In genomic region chr18:26397019-26397418, GRCh38 we compare ENCODE assay signal across 34 cellular contexts.
DNase-seq lines count a peak whose midpoint lies in the region; ATAC-seq, FAIRE-seq and TF ChIP-seq lines count a peak whose summit lies in the region.
"Had no signal": no experiment of that assay in that cellular context is flagged by ENCODE, and none has a peak within 500 bp of the region (broad histone marks: within the 10 kb centered on the region; RNA-seq: fewer than 3 reads in every experiment).

No MANE protein-coding gene starts in this region.

- no peak overlapping the region for H3K4me3 Mint-ChIP-seq in activated T-helper 1 cell treated with anti-CD3 and anti-CD28 coated beads, Interleukin-12 subunit alpha, Interleukin-12 subunit beta, Interleukin-2, Interleukin-4 antibody, amounts not matched to agents 30 ng/mL and 10 ng/mL and 1 ng/mL, durations not matched to agents 14 hours and 24 hours and 36 hours
- H3K4me3 Mint-ChIP-seq: activated CD4-positive, alpha-beta memory T cell treated with anti-CD3 and anti-CD28 coated beads for 36 hours; activated naive CD4-positive, alpha-beta T cell treated with anti-CD3 and anti-CD28 coated beads for 36 hours; CD4-positive, CD25-positive, alpha-beta regulatory T cell; T-helper 2 cell treated with Interferon-gamma antibody and Interleukin-4, amounts not matched to agents 5 μg/mL and 100 μg/mL, for 36 hours had no signal

- FAIRE-seq in GM12891 (lab: Jason Lieb, UNC): peak; percentile 43
- FAIRE-seq: A549, endometrium, kidney had no signal

- ATAC-seq in GM18909 (IDR thresholded peaks at IDR 0.05; ENCODE audit: poor library complexity, unreplicated experiment) (peak; percentile 38), HG02798 (IDR thresholded peaks at IDR 0.05; ENCODE audit: poor library complexity, unreplicated experiment) (peak; percentile 52), HG03558 (IDR thresholded peaks at IDR 0.05; ENCODE audit: extremely low read depth, unreplicated experiment) (peak; percentile 52), GM21737 (IDR thresholded peaks at IDR 0.05; ENCODE audit: unreplicated experiment) (no peak)
- ATAC-seq: A549; body of pancreas; foreskin keratinocyte; left ventricle myocardium superior; right cardiac atrium; stimulated activated naive CD8-positive, alpha-beta T cell treated with anti-CD3 and anti-CD28 coated beads, Interleukin-15, Interleukin-2, amounts not matched to agents 100 U/mL and 50 U/mL, for 24 hours had no signal

- no peaks in the 10 kb centered on the region for H3K27me3 Mint-ChIP-seq in activated T-helper 1 cell treated with anti-CD3 and anti-CD28 coated beads, Interleukin-12 subunit alpha, Interleukin-12 subunit beta, Interleukin-2, Interleukin-4 antibody, amounts not matched to agents 30 ng/mL and 10 ng/mL and 1 ng/mL, durations not matched to agents 14 hours and 24 hours and 36 hours (ENCODE audit: insufficient read depth)
- H3K27me3 Mint-ChIP-seq: activated CD4-positive, alpha-beta memory T cell treated with anti-CD3 and anti-CD28 coated beads for 36 hours; CD4-positive, CD25-positive, alpha-beta regulatory T cell had no signal

- no peaks in the 10 kb centered on the region for H3K4me1 Mint-ChIP-seq in activated T-helper 1 cell treated with anti-CD3 and anti-CD28 coated beads, Interleukin-12 subunit alpha, Interleukin-12 subunit beta, Interleukin-2, Interleukin-4 antibody, amounts not matched to agents 30 ng/mL and 10 ng/mL and 1 ng/mL, durations not matched to agents 14 hours and 24 hours and 36 hours (ENCODE audit: low read depth)
- H3K4me1 Mint-ChIP-seq: CD4-positive, CD25-positive, alpha-beta regulatory T cell had no signal

- no peak for TF ChIP-seq POLR2A in GM12891 (IDR thresholded peaks at IDR 0.05; ENCODE audit: low read depth, low read length)

- intact Hi-C loops in activated T-helper 1 cell treated with anti-CD3 and anti-CD28 coated beads, Interleukin-12 subunit alpha, Interleukin-12 subunit beta, Interleukin-2, Interleukin-4 antibody, amounts not matched to agents 30 ng/mL and 10 ng/mL and 1 ng/mL, durations not matched to agents 14 hours and 24 hours and 36 hours (cut with micrococcal nuclease): no loop called here

- no peak for DNase-seq in GM12891 (ENCODE audit: insufficient read length, low spot score)
- DNase-seq in activated naive CD4-positive, alpha-beta T cell treated with Interleukin-2 at 50 U/mL for 16 hours: no peak
- no peak for DNase-seq in mucosa of gallbladder (ENCODE audit: low spot score)
- DNase-seq in activated T-helper 1 cell treated with anti-CD3 and anti-CD28 coated beads, Interleukin-12 subunit alpha, Interleukin-12 subunit beta, Interleukin-2, Interleukin-4 antibody, amounts not matched to agents 30 ng/mL and 10 ng/mL and 1 ng/mL, durations not matched to agents 14 hours and 24 hours and 36 hours (ENCODE audit: low spot score): no peak
- DNase-seq: activated CD4-positive, alpha-beta memory T cell treated with anti-CD3 and anti-CD28 coated beads for 36 hours; activated CD4-positive, CD25-positive, alpha-beta regulatory T cell treated with anti-CD3 and anti-CD28 coated beads, Interleukin-2, amount 50 U/mL, for 72 hours; activated CD8-positive, alpha-beta memory T cell treated with anti-CD3 and anti-CD28 coated beads, Interleukin-2, amount 50 U/mL, for 4 hours; activated naive CD4-positive, alpha-beta T cell treated with anti-CD3 and anti-CD28 coated beads for 36 hours; body of pancreas; Calu3; CD4-positive, CD25-positive, alpha-beta regulatory T cell; cerebellar nuclear complex; dermis blood vessel endothelial cell; DND-41; esophagus squamous epithelium; foreskin keratinocyte; GF-D8; head of caudate nucleus; KBM-7; kidney; left ventricle myocardium superior; NCI-H1092; NCI-H1694 treated with DMSO at 0.1 percent for 48 hours; NCI-H446 treated with DMSO at 0.1 percent for 48 hours; NCI-H82; right cardiac atrium; stimulated activated naive CD8-positive, alpha-beta T cell treated with anti-CD3 and anti-CD28 coated beads, Interleukin-15, Interleukin-2, amounts not matched to agents 100 U/mL and 50 U/mL, for 24 hours had no signal

- no peaks in the 10 kb centered on the region for H3K36me3 Mint-ChIP-seq in activated T-helper 1 cell treated with anti-CD3 and anti-CD28 coated beads, Interleukin-12 subunit alpha, Interleukin-12 subunit beta, Interleukin-2, Interleukin-4 antibody, amounts not matched to agents 30 ng/mL and 10 ng/mL and 1 ng/mL, durations not matched to agents 14 hours and 24 hours and 36 hours (ENCODE audit: low read depth)
- H3K36me3 Mint-ChIP-seq: activated CD4-positive, alpha-beta memory T cell treated with anti-CD3 and anti-CD28 coated beads for 36 hours; CD4-positive, CD25-positive, alpha-beta regulatory T cell had no signal

- no peaks in the 10 kb centered on the region for H3K9me3 Mint-ChIP-seq in activated T-helper 1 cell treated with anti-CD3 and anti-CD28 coated beads, Interleukin-12 subunit alpha, Interleukin-12 subunit beta, Interleukin-2, Interleukin-4 antibody, amounts not matched to agents 30 ng/mL and 10 ng/mL and 1 ng/mL, durations not matched to agents 14 hours and 24 hours and 36 hours
- H3K9me3 Mint-ChIP-seq: activated CD4-positive, alpha-beta memory T cell treated with anti-CD3 and anti-CD28 coated beads for 36 hours; activated naive CD4-positive, alpha-beta T cell treated with anti-CD3 and anti-CD28 coated beads for 36 hours; CD4-positive, CD25-positive, alpha-beta regulatory T cell; T-helper 2 cell treated with Interferon-gamma antibody and Interleukin-4, amounts not matched to agents 5 μg/mL and 100 μg/mL, for 36 hours had no signal

- H3K27ac Mint-ChIP-seq in activated T-helper 1 cell treated with anti-CD3 and anti-CD28 coated beads, Interleukin-12 subunit alpha, Interleukin-12 subunit beta, Interleukin-2, Interleukin-4 antibody, amounts not matched to agents 30 ng/mL and 10 ng/mL and 1 ng/mL, durations not matched to agents 14 hours and 24 hours and 36 hours: no peak overlapping the region
- H3K27ac Mint-ChIP-seq: activated CD4-positive, alpha-beta memory T cell treated with anti-CD3 and anti-CD28 coated beads for 36 hours; activated naive CD4-positive, alpha-beta T cell treated with anti-CD3 and anti-CD28 coated beads for 36 hours; CD4-positive, CD25-positive, alpha-beta regulatory T cell; T-helper 2 cell treated with Interferon-gamma antibody and Interleukin-4, amounts not matched to agents 5 μg/mL and 100 μg/mL, for 36 hours had no signal

TF ChIP-seq in GM12891, 5 proteins besides CTCF, POLR2A, EP300 and RAD21:
- TF ChIP-seq PAX5 (IDR thresholded peaks at IDR 0.05; ENCODE audit: insufficient read depth, low read length, severe bottlenecking): no peak
- TF ChIP-seq POLR2AphosphoS5 (IDR thresholded peaks at IDR 0.05; ENCODE audit: low read depth, low read length): no peak
- no peak for TF ChIP-seq POU2F2 (IDR thresholded peaks at IDR 0.05; ENCODE audit: low read depth, low read length)
- no peak for TF ChIP-seq TAF1 (IDR thresholded peaks at IDR 0.05; ENCODE audit: low read depth, low read length)
- TF ChIP-seq SPI1 (IDR thresholded peaks at IDR 0.05; ENCODE audit: low read depth, low read length): peak; percentile 89
